1 cellular context compared by ENCODE assay signal in genomic region chr11:111635706-111636045, GRCh38.
TF ChIP-seq lines count a peak whose summit lies in the region.

No MANE protein-coding gene starts in this region.

TF ChIP-seq in K562, 482 proteins besides CTCF, POLR2A, EP300 and RAD21 (continued from another document):
- TF ChIP-seq ZNF395 (CRISPR knock-in tag; IDR thresholded peaks at IDR 0.05) (no peak), NUFIP1 (IDR thresholded peaks at IDR 0.05; ENCODE audit: partially characterized antibody) (no peak), HOMEZ (CRISPR knock-in tag; IDR thresholded peaks at IDR 0.05) (no peak), PCBP1 (IDR thresholded peaks at IDR 0.05; ENCODE audit: low read depth, low read length, poor library complexity, severe bottlenecking) (no peak)
